1 cellular context compared by ENCODE assay signal in the genomic region with DNA sequence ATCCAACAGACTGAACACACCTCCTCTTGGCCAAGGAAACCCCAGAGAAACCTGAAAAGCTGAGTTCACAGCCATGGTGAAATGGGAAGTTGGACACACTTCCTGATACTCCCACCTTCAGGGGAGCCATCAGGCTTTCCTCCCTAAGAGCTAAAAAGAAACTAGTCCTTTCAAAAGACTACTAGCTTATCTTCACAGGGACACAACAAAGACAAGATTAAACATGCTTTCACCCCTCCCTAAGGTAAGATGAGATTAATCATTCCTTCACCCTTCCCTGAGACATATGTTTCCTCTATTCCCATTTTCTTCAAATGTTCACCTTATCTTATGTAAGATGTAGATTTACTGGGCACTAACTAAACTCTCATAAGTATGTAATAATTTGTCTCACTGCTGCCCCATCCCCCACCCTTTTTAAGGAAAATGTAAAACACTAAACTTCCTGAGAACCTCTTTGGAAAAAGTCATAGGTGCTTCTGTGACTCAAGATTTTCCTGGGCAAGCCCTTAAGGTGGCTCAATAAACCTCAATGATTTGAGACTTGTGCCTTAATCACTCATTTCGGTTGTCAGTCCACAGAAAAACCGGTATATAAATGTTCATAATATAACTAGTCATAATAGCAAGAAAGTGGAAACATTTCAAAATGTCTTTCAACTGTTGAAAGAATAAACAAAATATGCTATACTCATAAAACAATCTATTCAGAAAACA.
TF ChIP-seq lines count a peak whose summit lies in the region.

No MANE protein-coding gene starts in this region.

TF ChIP-seq in H1, 55 proteins besides CTCF, POLR2A, EP300 and RAD21:
- TF ChIP-seq, protein P1, sequence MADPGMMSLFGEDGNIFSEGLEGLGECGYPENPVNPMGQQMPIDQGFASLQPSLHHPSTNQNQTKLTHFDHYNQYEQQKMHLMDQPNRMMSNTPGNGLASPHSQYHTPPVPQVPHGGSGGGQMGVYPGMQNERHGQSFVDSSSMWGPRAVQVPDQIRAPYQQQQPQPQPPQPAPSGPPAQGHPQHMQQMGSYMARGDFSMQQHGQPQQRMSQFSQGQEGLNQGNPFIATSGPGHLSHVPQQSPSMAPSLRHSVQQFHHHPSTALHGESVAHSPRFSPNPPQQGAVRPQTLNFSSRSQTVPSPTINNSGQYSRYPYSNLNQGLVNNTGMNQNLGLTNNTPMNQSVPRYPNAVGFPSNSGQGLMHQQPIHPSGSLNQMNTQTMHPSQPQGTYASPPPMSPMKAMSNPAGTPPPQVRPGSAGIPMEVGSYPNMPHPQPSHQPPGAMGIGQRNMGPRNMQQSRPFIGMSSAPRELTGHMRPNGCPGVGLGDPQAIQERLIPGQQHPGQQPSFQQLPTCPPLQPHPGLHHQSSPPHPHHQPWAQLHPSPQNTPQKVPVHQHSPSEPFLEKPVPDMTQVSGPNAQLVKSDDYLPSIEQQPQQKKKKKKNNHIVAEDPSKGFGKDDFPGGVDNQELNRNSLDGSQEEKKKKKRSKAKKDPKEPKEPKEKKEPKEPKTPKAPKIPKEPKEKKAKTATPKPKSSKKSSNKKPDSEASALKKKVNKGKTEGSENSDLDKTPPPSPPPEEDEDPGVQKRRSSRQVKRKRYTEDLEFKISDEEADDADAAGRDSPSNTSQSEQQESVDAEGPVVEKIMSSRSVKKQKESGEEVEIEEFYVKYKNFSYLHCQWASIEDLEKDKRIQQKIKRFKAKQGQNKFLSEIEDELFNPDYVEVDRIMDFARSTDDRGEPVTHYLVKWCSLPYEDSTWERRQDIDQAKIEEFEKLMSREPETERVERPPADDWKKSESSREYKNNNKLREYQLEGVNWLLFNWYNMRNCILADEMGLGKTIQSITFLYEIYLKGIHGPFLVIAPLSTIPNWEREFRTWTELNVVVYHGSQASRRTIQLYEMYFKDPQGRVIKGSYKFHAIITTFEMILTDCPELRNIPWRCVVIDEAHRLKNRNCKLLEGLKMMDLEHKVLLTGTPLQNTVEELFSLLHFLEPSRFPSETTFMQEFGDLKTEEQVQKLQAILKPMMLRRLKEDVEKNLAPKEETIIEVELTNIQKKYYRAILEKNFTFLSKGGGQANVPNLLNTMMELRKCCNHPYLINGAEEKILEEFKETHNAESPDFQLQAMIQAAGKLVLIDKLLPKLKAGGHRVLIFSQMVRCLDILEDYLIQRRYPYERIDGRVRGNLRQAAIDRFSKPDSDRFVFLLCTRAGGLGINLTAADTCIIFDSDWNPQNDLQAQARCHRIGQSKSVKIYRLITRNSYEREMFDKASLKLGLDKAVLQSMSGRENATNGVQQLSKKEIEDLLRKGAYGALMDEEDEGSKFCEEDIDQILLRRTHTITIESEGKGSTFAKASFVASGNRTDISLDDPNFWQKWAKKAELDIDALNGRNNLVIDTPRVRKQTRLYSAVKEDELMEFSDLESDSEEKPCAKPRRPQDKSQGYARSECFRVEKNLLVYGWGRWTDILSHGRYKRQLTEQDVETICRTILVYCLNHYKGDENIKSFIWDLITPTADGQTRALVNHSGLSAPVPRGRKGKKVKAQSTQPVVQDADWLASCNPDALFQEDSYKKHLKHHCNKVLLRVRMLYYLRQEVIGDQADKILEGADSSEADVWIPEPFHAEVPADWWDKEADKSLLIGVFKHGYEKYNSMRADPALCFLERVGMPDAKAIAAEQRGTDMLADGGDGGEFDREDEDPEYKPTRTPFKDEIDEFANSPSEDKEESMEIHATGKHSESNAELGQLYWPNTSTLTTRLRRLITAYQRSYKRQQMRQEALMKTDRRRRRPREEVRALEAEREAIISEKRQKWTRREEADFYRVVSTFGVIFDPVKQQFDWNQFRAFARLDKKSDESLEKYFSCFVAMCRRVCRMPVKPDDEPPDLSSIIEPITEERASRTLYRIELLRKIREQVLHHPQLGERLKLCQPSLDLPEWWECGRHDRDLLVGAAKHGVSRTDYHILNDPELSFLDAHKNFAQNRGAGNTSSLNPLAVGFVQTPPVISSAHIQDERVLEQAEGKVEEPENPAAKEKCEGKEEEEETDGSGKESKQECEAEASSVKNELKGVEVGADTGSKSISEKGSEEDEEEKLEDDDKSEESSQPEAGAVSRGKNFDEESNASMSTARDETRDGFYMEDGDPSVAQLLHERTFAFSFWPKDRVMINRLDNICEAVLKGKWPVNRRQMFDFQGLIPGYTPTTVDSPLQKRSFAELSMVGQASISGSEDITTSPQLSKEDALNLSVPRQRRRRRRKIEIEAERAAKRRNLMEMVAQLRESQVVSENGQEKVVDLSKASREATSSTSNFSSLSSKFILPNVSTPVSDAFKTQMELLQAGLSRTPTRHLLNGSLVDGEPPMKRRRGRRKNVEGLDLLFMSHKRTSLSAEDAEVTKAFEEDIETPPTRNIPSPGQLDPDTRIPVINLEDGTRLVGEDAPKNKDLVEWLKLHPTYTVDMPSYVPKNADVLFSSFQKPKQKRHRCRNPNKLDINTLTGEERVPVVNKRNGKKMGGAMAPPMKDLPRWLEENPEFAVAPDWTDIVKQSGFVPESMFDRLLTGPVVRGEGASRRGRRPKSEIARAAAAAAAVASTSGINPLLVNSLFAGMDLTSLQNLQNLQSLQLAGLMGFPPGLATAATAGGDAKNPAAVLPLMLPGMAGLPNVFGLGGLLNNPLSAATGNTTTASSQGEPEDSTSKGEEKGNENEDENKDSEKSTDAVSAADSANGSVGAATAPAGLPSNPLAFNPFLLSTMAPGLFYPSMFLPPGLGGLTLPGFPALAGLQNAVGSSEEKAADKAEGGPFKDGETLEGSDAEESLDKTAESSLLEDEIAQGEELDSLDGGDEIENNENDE (IDR thresholded peaks at IDR 0.05; ENCODE audit: insufficient replicate concordance, low read length) = no peak
- TF ChIP-seq SRF (IDR thresholded peaks at IDR 0.05; ENCODE audit: low read depth, low read length) (no peak), CHD1 (IDR thresholded peaks at IDR 0.05; ENCODE audit: low read depth, low read length) (no peak), CREB1 (IDR thresholded peaks at IDR 0.05) (no peak), POU5F1 (IDR thresholded peaks at IDR 0.05; ENCODE audit: low read depth, low read length) (no peak), YY1 (IDR thresholded peaks at IDR 0.05; ENCODE audit: low read depth, low read length) (no peak), RFX5 (IDR thresholded peaks at IDR 0.05; ENCODE audit: borderline replicate concordance, low read depth, low read length) (no peak), SAP30 (IDR thresholded peaks at IDR 0.05; ENCODE audit: insufficient read depth, insufficient replicate concordance, low read length) (no peak), NANOG (IDR thresholded peaks at IDR 0.05; ENCODE audit: insufficient read depth, low read depth, low read length, poor library complexity, severe bottlenecking) (no peak), ZNF274 (IDR thresholded peaks at IDR 0.05; ENCODE audit: borderline replicate concordance, extremely low read depth, low read length) (no peak), EGR1 (IDR thresholded peaks at IDR 0.05; ENCODE audit: borderline replicate concordance, low read depth, low read length) (no peak), TEAD4 (IDR thresholded peaks at IDR 0.05; ENCODE audit: low read depth, low read length) (no peak), SP1 (IDR thresholded peaks at IDR 0.05; ENCODE audit: low read depth, low read length) (no peak), HDAC6 (IDR thresholded peaks at IDR 0.05; ENCODE audit: low read depth, low read length) (no peak), JUN (IDR thresholded peaks at IDR 0.05; ENCODE audit: low read depth, low read length) (no peak), BRCA1 (IDR thresholded peaks at IDR 0.05; ENCODE audit: low read depth, low read length) (no peak), SP2 (IDR thresholded peaks at IDR 0.05; ENCODE audit: low read length) (no peak)
